ENCODE assay signal across 1 cellular context in the genomic region with DNA sequence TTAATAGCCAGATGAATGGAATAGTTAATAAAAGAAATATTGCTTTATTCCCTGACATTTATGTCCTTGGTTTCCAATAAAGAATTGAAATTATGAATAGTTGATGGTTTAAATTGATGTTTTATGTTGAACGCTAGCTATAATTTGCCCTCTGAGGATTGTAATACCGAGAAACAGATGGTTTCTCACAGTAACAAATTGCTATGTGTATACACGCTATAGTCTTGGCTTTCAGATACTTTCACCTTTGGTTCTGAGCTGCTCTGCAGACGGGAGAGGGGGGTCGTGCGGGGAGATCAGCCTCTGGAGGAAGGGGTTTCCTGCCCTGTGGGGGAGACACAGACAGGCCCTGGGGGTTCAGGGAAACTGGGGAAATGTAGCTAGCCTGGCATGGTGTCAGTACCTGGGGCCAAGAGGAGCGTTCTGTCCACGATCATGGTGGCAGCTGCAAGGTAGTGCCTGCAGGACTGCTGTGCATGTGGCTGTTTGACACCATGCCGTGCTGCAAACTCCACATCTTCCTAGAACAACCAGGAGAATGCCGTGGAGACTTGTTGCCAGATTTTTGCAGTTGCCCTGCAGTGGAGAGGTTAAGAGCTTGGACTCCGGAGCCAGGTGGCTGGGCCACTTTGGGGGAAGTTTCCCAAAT.
A peak's percentile ranks its signal among the peaks of the same experiment; 100 is the strongest.
TF ChIP-seq lines count a peak whose summit lies in the region.

No MANE protein-coding gene starts in this region.

TF ChIP-seq in GM12878, 131 proteins besides CTCF, POLR2A, EP300 and RAD21 (continued from another document and continues in another):
- TF ChIP-seq, protein P1, sequence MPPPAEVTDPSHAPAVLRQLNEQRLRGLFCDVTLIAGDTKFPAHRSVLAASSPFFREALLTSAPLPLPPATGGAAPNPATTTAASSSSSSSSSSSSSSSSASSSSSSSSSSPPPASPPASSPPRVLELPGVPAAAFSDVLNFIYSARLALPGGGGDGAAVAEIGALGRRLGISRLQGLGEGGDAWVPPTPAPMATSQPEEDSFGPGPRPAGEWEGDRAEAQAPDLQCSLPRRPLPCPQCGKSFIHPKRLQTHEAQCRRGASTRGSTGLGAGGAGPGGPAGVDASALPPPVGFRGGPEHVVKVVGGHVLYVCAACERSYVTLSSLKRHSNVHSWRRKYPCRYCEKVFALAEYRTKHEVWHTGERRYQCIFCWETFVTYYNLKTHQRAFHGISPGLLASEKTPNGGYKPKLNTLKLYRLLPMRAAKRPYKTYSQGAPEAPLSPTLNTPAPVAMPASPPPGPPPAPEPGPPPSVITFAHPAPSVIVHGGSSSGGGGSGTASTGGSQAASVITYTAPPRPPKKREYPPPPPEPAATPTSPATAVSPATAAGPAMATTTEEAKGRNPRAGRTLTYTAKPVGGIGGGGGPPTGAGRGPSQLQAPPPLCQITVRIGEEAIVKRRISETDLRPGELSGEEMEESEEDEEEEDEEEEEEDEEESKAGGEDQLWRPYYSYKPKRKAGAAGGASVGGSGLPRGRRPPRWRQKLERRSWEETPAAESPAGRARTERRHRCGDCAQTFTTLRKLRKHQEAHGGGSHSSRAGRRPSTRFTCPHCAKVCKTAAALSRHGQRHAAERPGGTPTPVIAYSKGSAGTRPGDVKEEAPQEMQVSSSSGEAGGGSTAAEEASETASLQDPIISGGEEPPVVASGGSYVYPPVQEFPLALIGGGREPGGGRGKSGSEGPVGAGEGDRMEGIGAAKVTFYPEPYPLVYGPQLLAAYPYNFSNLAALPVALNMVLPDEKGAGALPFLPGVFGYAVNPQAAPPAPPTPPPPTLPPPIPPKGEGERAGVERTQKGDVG (CRISPR knock-in tag; IDR thresholded peaks at IDR 0.05): no peak
- no peak for TF ChIP-seq HDAC6 (IDR thresholded peaks at IDR 0.05; ENCODE audit: unreplicated experiment)
- TF ChIP-seq JUNB (IDR thresholded peaks at IDR 0.05): peak; percentile 43
- TF ChIP-seq RAD51 (IDR thresholded peaks at IDR 0.05): no peak
- no peak for TF ChIP-seq ASH2L (IDR thresholded peaks at IDR 0.05; ENCODE audit: borderline replicate concordance, low read depth)
- TF ChIP-seq SMARCA5 (IDR thresholded peaks at IDR 0.05): peak; percentile 61; the same call in 1 of the 2 replicates
- TF ChIP-seq LARP7 (IDR thresholded peaks at IDR 0.05): peak; percentile 30; the same call in 1 of the 2 replicates
- TF ChIP-seq MTA2 (IDR thresholded peaks at IDR 0.05; ENCODE audit: low read depth): no peak
- TF ChIP-seq STAT1 (conservative IDR thresholded peaks at IDR 0.05): no peak; the same call in 1 of the 2 replicates
- TF ChIP-seq YBX1 (IDR thresholded peaks at IDR 0.05): no peak
- TF ChIP-seq SMAD5 (IDR thresholded peaks at IDR 0.05; ENCODE audit: low read depth): no peak
- TF ChIP-seq ZNF384 (IDR thresholded peaks at IDR 0.05; ENCODE audit: borderline replicate concordance, low read depth, low read length): no peak
- TF ChIP-seq MXI1 (IDR thresholded peaks at IDR 0.05; ENCODE audit: low read depth, low read length): peak; percentile 39; the same call in 1 of the 2 replicates
- TF ChIP-seq CREM (IDR thresholded peaks at IDR 0.05; ENCODE audit: low read depth): peak; percentile 41; the same call in 1 of the 2 replicates
- peak; percentile 17; the same call in 1 of the 3 replicates for TF ChIP-seq POU2F2 (IDR thresholded peaks at IDR 0.05; ENCODE audit: borderline replicate concordance, low read depth, low read length)
- TF ChIP-seq GATAD2B (conservative IDR thresholded peaks at IDR 0.05; ENCODE audit: low read depth): peak; percentile 30; the same call in 1 of the 2 replicates
- TF ChIP-seq FOXM1 (IDR thresholded peaks at IDR 0.05; ENCODE audit: low read depth, low read length): peak; percentile 72; the same call in 1 of the 2 replicates
- no peak for TF ChIP-seq KDM1A (IDR thresholded peaks at IDR 0.05; ENCODE audit: borderline replicate concordance)
- TF ChIP-seq, protein P2, sequence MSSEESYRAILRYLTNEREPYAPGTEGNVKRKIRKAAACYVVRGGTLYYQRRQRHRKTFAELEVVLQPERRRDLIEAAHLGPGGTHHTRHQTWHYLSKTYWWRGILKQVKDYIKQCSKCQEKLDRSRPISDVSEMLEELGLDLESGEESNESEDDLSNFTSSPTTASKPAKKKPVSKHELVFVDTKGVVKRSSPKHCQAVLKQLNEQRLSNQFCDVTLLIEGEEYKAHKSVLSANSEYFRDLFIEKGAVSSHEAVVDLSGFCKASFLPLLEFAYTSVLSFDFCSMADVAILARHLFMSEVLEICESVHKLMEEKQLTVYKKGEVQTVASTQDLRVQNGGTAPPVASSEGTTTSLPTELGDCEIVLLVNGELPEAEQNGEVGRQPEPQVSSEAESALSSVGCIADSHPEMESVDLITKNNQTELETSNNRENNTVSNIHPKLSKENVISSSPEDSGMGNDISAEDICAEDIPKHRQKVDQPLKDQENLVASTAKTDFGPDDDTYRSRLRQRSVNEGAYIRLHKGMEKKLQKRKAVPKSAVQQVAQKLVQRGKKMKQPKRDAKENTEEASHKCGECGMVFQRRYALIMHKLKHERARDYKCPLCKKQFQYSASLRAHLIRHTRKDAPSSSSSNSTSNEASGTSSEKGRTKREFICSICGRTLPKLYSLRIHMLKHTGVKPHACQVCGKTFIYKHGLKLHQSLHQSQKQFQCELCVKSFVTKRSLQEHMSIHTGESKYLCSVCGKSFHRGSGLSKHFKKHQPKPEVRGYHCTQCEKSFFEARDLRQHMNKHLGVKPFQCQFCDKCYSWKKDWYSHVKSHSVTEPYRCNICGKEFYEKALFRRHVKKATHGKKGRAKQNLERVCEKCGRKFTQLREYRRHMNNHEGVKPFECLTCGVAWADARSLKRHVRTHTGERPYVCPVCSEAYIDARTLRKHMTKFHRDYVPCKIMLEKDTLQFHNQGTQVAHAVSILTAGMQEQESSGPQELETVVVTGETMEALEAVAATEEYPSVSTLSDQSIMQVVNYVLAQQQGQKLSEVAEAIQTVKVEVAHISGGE (CRISPR knock-in tag; IDR thresholded peaks at IDR 0.05): no peak
- TF ChIP-seq BCL11A (IDR thresholded peaks at IDR 0.05; ENCODE audit: low read depth, low read length): peak; percentile 51; the same call in 1 of the 2 replicates
- TF ChIP-seq, protein P3, sequence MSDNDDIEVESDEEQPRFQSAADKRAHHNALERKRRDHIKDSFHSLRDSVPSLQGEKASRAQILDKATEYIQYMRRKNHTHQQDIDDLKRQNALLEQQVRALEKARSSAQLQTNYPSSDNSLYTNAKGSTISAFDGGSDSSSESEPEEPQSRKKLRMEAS (IDR thresholded peaks at IDR 0.05; ENCODE audit: low read depth, low read length): no peak
- TF ChIP-seq TCF7 (IDR thresholded peaks at IDR 0.05; ENCODE audit: borderline replicate concordance): no peak
- peak; percentile 60; the same call in 1 of the 2 replicates for TF ChIP-seq TCF3 (IDR thresholded peaks at IDR 0.05; ENCODE audit: borderline replicate concordance, insufficient read depth, low read depth, low read length)
- TF ChIP-seq IRF4 (IDR thresholded peaks at IDR 0.05; ENCODE audit: low read depth, low read length): 0 out of 2 replicates have a peak, but pooled peaks have one; percentile 39
- TF ChIP-seq, protein P4, sequence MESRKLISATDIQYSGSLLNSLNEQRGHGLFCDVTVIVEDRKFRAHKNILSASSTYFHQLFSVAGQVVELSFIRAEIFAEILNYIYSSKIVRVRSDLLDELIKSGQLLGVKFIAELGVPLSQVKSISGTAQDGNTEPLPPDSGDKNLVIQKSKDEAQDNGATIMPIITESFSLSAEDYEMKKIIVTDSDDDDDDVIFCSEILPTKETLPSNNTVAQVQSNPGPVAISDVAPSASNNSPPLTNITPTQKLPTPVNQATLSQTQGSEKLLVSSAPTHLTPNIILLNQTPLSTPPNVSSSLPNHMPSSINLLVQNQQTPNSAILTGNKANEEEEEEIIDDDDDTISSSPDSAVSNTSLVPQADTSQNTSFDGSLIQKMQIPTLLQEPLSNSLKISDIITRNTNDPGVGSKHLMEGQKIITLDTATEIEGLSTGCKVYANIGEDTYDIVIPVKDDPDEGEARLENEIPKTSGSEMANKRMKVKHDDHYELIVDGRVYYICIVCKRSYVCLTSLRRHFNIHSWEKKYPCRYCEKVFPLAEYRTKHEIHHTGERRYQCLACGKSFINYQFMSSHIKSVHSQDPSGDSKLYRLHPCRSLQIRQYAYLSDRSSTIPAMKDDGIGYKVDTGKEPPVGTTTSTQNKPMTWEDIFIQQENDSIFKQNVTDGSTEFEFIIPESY (IDR thresholded peaks at IDR 0.05): no peak
- TF ChIP-seq, protein P5, sequence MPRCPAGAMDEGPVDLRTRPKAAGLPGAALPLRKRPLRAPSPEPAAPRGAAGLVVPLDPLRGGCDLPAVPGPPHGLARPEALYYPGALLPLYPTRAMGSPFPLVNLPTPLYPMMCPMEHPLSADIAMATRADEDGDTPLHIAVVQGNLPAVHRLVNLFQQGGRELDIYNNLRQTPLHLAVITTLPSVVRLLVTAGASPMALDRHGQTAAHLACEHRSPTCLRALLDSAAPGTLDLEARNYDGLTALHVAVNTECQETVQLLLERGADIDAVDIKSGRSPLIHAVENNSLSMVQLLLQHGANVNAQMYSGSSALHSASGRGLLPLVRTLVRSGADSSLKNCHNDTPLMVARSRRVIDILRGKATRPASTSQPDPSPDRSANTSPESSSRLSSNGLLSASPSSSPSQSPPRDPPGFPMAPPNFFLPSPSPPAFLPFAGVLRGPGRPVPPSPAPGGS (IDR thresholded peaks at IDR 0.05; ENCODE audit: borderline replicate concordance, insufficient read depth, low read depth, low read length, poor library complexity, severe bottlenecking): peak; percentile 45
- TF ChIP-seq ETV6 (conservative IDR thresholded peaks at IDR 0.05 in 1 of 2, IDR thresholded peaks at IDR 0.05 in 1 of 2; ENCODE audit: borderline replicate concordance in 1 of 2, low read depth in 1 of 2): peak in 1 of 2 experiments; percentile 38; a peak in 1 of 4 replicates
- peak; percentile 57 for TF ChIP-seq RUNX3 (IDR thresholded peaks at IDR 0.05; ENCODE audit: low read length)
- TF ChIP-seq MYB (IDR thresholded peaks at IDR 0.05; ENCODE audit: borderline replicate concordance, low read depth, low read length): no peak
- peak; percentile 45 for TF ChIP-seq NFIC (IDR thresholded peaks at IDR 0.05; ENCODE audit: low read depth, low read length)
- TF ChIP-seq, protein P6, sequence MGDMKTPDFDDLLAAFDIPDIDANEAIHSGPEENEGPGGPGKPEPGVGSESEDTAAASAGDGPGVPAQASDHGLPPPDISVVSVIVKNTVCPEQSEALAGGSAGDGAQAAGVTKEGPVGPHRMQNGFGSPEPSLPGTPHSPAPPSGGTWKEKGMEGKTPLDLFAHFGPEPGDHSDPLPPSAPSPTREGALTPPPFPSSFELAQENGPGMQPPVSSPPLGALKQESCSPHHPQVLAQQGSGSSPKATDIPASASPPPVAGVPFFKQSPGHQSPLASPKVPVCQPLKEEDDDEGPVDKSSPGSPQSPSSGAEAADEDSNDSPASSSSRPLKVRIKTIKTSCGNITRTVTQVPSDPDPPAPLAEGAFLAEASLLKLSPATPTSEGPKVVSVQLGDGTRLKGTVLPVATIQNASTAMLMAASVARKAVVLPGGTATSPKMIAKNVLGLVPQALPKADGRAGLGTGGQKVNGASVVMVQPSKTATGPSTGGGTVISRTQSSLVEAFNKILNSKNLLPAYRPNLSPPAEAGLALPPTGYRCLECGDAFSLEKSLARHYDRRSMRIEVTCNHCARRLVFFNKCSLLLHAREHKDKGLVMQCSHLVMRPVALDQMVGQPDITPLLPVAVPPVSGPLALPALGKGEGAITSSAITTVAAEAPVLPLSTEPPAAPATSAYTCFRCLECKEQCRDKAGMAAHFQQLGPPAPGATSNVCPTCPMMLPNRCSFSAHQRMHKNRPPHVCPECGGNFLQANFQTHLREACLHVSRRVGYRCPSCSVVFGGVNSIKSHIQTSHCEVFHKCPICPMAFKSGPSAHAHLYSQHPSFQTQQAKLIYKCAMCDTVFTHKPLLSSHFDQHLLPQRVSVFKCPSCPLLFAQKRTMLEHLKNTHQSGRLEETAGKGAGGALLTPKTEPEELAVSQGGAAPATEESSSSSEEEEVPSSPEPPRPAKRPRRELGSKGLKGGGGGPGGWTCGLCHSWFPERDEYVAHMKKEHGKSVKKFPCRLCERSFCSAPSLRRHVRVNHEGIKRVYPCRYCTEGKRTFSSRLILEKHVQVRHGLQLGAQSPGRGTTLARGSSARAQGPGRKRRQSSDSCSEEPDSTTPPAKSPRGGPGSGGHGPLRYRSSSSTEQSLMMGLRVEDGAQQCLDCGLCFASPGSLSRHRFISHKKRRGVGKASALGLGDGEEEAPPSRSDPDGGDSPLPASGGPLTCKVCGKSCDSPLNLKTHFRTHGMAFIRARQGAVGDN (IDR thresholded peaks at IDR 0.05): peak; percentile 29; the same call in 1 of the 2 replicates
- peak; percentile 48; the same call in 1 of the 2 replicates for TF ChIP-seq IKZF1 (conservative IDR thresholded peaks at IDR 0.05)
- no peak for TF ChIP-seq EZH2 (IDR thresholded peaks at IDR 0.05; ENCODE audit: borderline replicate concordance, control insufficient read depth, low read depth, low read length)
- TF ChIP-seq ZNF217 (IDR thresholded peaks at IDR 0.05): 0 out of 2 replicates have a peak, but pooled peaks have one; percentile 37
- TF ChIP-seq DPF2 (IDR thresholded peaks at IDR 0.05): peak; percentile 52; the same call in 1 of the 2 replicates
- TF ChIP-seq SMC3 (IDR thresholded peaks at IDR 0.05; ENCODE audit: borderline replicate concordance, low read length): 0 out of 2 replicates have a peak, but pooled peaks have one; percentile 12
- TF ChIP-seq KLF5 (IDR thresholded peaks at IDR 0.05; ENCODE audit: partially characterized antibody): no peak
- TF ChIP-seq IKZF2 (IDR thresholded peaks at IDR 0.05): peak in 1 of 2 experiments; percentile 22; a peak in 1 of 4 replicates
- TF ChIP-seq MEF2B (IDR thresholded peaks at IDR 0.05; ENCODE audit: partially characterized antibody, poor library complexity, severe bottlenecking): peak; percentile 54
